ENCODE assay signal across 8 cellular contexts in the genomic region with DNA sequence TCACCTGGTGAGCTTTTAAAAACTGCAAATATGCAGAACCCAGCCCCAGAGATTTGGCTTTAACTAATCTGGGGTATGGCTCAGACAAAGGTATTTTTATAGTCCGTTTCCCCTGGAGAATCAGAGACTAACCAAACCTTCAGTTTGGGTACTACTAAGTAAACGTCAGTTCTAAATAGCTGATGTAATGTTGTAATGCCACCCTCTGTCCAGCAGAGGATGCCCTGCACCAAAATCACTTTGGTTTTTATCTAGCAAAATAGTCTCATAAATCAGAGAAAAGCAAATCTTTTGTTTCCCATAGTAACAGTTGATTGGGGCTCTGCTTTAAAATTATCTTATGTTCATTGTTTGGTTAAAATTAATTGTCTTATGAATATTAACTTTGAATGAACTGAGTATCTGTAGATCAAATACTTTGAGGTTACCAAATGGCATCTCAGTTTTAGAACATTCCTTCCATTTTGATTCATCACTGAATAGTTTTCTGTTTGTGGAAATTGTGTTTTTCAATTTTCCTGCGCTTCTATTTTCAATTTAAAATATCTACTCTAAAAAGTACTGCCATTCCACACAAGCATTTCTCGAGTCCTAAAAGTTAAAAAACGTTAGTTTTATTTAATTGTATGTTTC.
DNase-seq lines count a peak whose midpoint lies in the region; ATAC-seq and TF ChIP-seq lines count a peak whose summit lies in the region.

No MANE protein-coding gene starts in this region.

- POLR2A ChIA-PET in AG04450 (lab: Yijun Ruan, JAX), result interaction anchor here (0.5 kb wide), 1 partner anchor 10 kb away, joined by 6 read pairs; no protein-coding TSS in a partner anchor

- H3K4me1 ChIP-seq in adipocyte (ENCODE audit: control insufficient read depth, insufficient read depth, low read length), result peaks cover 9% of the 10 kb centered on the region
- H3K4me1 ChIP-seq in hepatocyte (ENCODE audit: insufficient read depth), result no peaks in the 10 kb centered on the region

- no peak overlapping the region for H3K4me2 ChIP-seq in hepatocyte

- DNase-seq in AG04450 (ENCODE audit: low read depth, low spot score) (peak; percentile 15), GM04504 (ENCODE audit: low read depth) (peak; percentile 27), NCI-H146 (lab: John Stamatoyannopoulos, UW) (peak; percentile 52), adipocyte (ENCODE audit: low read depth) (peak; percentile 80), hepatocyte (ENCODE audit: low spot score) (peak; percentile 61), stromal cell of bone marrow (ENCODE audit: low read depth) (peak; percentile 36)

- 58% methylated on average over 5 of the region's 5 CpGs for WGBS in hepatocyte (ENCODE audit: low lambda C conversion rate, missing lambda C conversion rate)

- peak; percentile 100 for TF ChIP-seq CTCF in AG04450 (IDR thresholded peaks at IDR 0.05; ENCODE audit: low read depth, low read length)
- peak; percentile 87 for TF ChIP-seq CTCF in hepatocyte (IDR thresholded peaks at IDR 0.05; ENCODE audit: poor library complexity)

- no peak overlapping the region for H3K27ac ChIP-seq in AG04450 (ENCODE audit: low read depth, low read length)
- H3K27ac ChIP-seq in hepatocyte, result no peak overlapping the region

- ATAC-seq in HG02610 (IDR thresholded peaks at IDR 0.05; ENCODE audit: unreplicated experiment) (peak; percentile 65), GM21423 (IDR thresholded peaks at IDR 0.05; ENCODE audit: unreplicated experiment) (no peak)

- H3K79me2 ChIP-seq in hepatocyte, result no peaks in the 10 kb centered on the region

- H3K9me2 ChIP-seq in hepatocyte (replicated peaks; ENCODE audit: insufficient read depth), result no peaks in the 10 kb centered on the region

- H3K36me3 ChIP-seq in adipocyte (ENCODE audit: control insufficient read depth, insufficient read depth, low read length, severe bottlenecking) (no peaks in the 10 kb centered on the region), hepatocyte (replicated peaks; ENCODE audit: insufficient read depth, low read depth) (no peaks in the 10 kb centered on the region)

- no peak overlapping the region for H2AFZ ChIP-seq in hepatocyte

- H3K4me3 ChIP-seq in AG04450 (ENCODE audit: low read depth, low read length) (no peak overlapping the region), adipocyte (ENCODE audit: low read length) (no peak overlapping the region), hepatocyte (no peak overlapping the region)

- peak overlapping the region; percentile 27 for H3K9ac ChIP-seq in adipocyte (ENCODE audit: low read length)

- no peaks in the 10 kb centered on the region for H3K27me3 ChIP-seq in AG04450 (ENCODE audit: control insufficient read depth, insufficient read depth, low read length)
- no peaks in the 10 kb centered on the region for H3K27me3 ChIP-seq in adipocyte (replicated peaks; ENCODE audit: control insufficient read depth, insufficient read depth, low read length)
- H3K27me3 ChIP-seq in hepatocyte, result no peaks in the 10 kb centered on the region

- CTCF ChIA-PET in AG04450 (lab: Charles Lee), result interaction anchor here (0.6 to 4.2 kb wide), 35 partner anchors 8 to 823 kb away, joined by 3 to 72 read pairs (median 4); no protein-coding TSS in a partner anchor

- H3K9me3 ChIP-seq in AG04450 (ENCODE audit: control insufficient read depth, insufficient read depth, low read length) (no peaks in the 10 kb centered on the region), adipocyte (ENCODE audit: control insufficient read depth, low read length) (no peaks in the 10 kb centered on the region), hepatocyte (ENCODE audit: low read depth) (no peaks in the 10 kb centered on the region)

- H4K20me1 ChIP-seq in hepatocyte (ENCODE audit: insufficient read depth, poor library complexity, severe bottlenecking), result no peaks in the 10 kb centered on the region

Comparison
In these comparisons a context has a peak if more than half of its experiments do, and no peak if none do; other contexts are left out.
1. DNase-seq: peak in every context shown above with its lines; median percentile 80 in adipocyte; 61 in hepatocyte; 52 in NCI-H146; 36 in stromal cell of bone marrow; 27 in GM04504; 15 in AG04450.